Comparison of ENCODE assay signal across 1 cellular context in genomic region chr1:156860113-156860638, GRCh38.
TF ChIP-seq lines count a peak whose summit lies in the region.

No MANE protein-coding gene starts in this region.

TF ChIP-seq in HEK293, 187 proteins besides CTCF, POLR2A, EP300 and RAD21 (continued from another document and continues in another):
- TF ChIP-seq ZBTB11 (tag by site-specific recombination; conservative IDR thresholded peaks at IDR 0.05; ENCODE audit: low read depth): no peak
- no peak for TF ChIP-seq ZNF692 (tag by site-specific recombination; IDR thresholded peaks at IDR 0.05)
- peak; percentile 14; the same call in 1 of the 2 replicates for TF ChIP-seq KLF17 (tag by site-specific recombination; IDR thresholded peaks at IDR 0.05)
- TF ChIP-seq ZNF37A (tag by site-specific recombination; IDR thresholded peaks at IDR 0.05): no peak
- no peak for TF ChIP-seq ZNF830 (tag by site-specific recombination; IDR thresholded peaks at IDR 0.05; ENCODE audit: low read depth)
- TF ChIP-seq ZNF221 (tag by site-specific recombination; IDR thresholded peaks at IDR 0.05; ENCODE audit: borderline replicate concordance): no peak
- peak; percentile 79 for TF ChIP-seq ZNF654 (tag by site-specific recombination; IDR thresholded peaks at IDR 0.05; ENCODE audit: low read depth)
- TF ChIP-seq ZNF366 (tag by site-specific recombination; conservative IDR thresholded peaks at IDR 0.05): peak; percentile 73
- no peak for TF ChIP-seq SP3 (tag by site-specific recombination; IDR thresholded peaks at IDR 0.05)
- TF ChIP-seq BCL11A (tag by site-specific recombination; IDR thresholded peaks at IDR 0.05; ENCODE audit: low read depth): peak; percentile 69
- no peak for TF ChIP-seq ZNF274 (IDR thresholded peaks at IDR 0.05; ENCODE audit: low read length)
- no peak for TF ChIP-seq ZNF274 (tag by site-specific recombination; IDR thresholded peaks at IDR 0.05; ENCODE audit: borderline replicate concordance)
- TF ChIP-seq ZEB2 (tag by site-specific recombination; IDR thresholded peaks at IDR 0.05): peak; percentile 46; the same call in 1 of the 2 replicates
- TF ChIP-seq ZNF175 (tag by site-specific recombination; IDR thresholded peaks at IDR 0.05): no peak
- peak; percentile 88 for TF ChIP-seq ZNF600 (tag by site-specific recombination; IDR thresholded peaks at IDR 0.05)
- TF ChIP-seq ZNF169 (tag by site-specific recombination; IDR thresholded peaks at IDR 0.05): no peak
- no peak for TF ChIP-seq ZNF558 (tag by site-specific recombination; IDR thresholded peaks at IDR 0.05)
- no peak for TF ChIP-seq BCL11B (tag by site-specific recombination; IDR thresholded peaks at IDR 0.05; ENCODE audit: low read depth)
- TF ChIP-seq ZFP37 (tag by site-specific recombination; IDR thresholded peaks at IDR 0.05): 0 out of 2 replicates have a peak, but pooled peaks have one; percentile 28
- no peak for TF ChIP-seq ZNF416 (tag by site-specific recombination; IDR thresholded peaks at IDR 0.05)
- TF ChIP-seq PATZ1 (tag by site-specific recombination; IDR thresholded peaks at IDR 0.05): peak; percentile 93
- TF ChIP-seq PRDM1 (tag by site-specific recombination; IDR thresholded peaks at IDR 0.05): no peak
- TF ChIP-seq KLF10 (tag by site-specific recombination; IDR thresholded peaks at IDR 0.05): no peak
- TF ChIP-seq REST (tag by site-specific recombination; IDR thresholded peaks at IDR 0.05): peak; percentile 91
- no peak for TF ChIP-seq AEBP2 (tag by site-specific recombination; IDR thresholded peaks at IDR 0.05; ENCODE audit: borderline replicate concordance)
- TF ChIP-seq ZNF335 (tag by site-specific recombination; conservative IDR thresholded peaks at IDR 0.05): peak; percentile 93
- TF ChIP-seq ZNF404 (tag by site-specific recombination; IDR thresholded peaks at IDR 0.05): no peak
- no peak for TF ChIP-seq ZNF488 (tag by site-specific recombination; IDR thresholded peaks at IDR 0.05)
- peak; percentile 51 for TF ChIP-seq ZBTB20 (tag by site-specific recombination; IDR thresholded peaks at IDR 0.05)
- TF ChIP-seq ZNF791 (tag by site-specific recombination; IDR thresholded peaks at IDR 0.05): no peak
- TF ChIP-seq ZNF2 (tag by site-specific recombination; IDR thresholded peaks at IDR 0.05): 0 out of 2 replicates have a peak, but pooled peaks have one; percentile 59
- no peak for TF ChIP-seq ZNF10 (tag by site-specific recombination; IDR thresholded peaks at IDR 0.05)
- no peak for TF ChIP-seq ZNF629 (tag by site-specific recombination; IDR thresholded peaks at IDR 0.05)
- no peak for TF ChIP-seq HIC1 (tag by site-specific recombination; IDR thresholded peaks at IDR 0.05)
- no peak for TF ChIP-seq ZNF18 (tag by site-specific recombination; IDR thresholded peaks at IDR 0.05)
- no peak for TF ChIP-seq ZNF658 (tag by site-specific recombination; IDR thresholded peaks at IDR 0.05)
- TF ChIP-seq ZNF112 (tag by site-specific recombination; IDR thresholded peaks at IDR 0.05): no peak
- no peak for TF ChIP-seq ZNF560 (tag by site-specific recombination; IDR thresholded peaks at IDR 0.05; ENCODE audit: borderline replicate concordance)
- no peak for TF ChIP-seq GFI1B (tag by site-specific recombination; IDR thresholded peaks at IDR 0.05)
- no peak for TF ChIP-seq HOXA7 (CRISPR knock-in tag; IDR thresholded peaks at IDR 0.05; ENCODE audit: borderline replicate concordance)
- no peak for TF ChIP-seq ZNF704 (tag by site-specific recombination; IDR thresholded peaks at IDR 0.05)
- TF ChIP-seq ZNF501 (tag by site-specific recombination; IDR thresholded peaks at IDR 0.05): no peak; the same call in 1 of the 2 replicates
- 0 out of 2 replicates have a peak, but pooled peaks have one; percentile 35 for TF ChIP-seq ZNF324 (tag by site-specific recombination; IDR thresholded peaks at IDR 0.05)
